ENCODE assay signal across 8 cellular contexts in the genomic region with DNA sequence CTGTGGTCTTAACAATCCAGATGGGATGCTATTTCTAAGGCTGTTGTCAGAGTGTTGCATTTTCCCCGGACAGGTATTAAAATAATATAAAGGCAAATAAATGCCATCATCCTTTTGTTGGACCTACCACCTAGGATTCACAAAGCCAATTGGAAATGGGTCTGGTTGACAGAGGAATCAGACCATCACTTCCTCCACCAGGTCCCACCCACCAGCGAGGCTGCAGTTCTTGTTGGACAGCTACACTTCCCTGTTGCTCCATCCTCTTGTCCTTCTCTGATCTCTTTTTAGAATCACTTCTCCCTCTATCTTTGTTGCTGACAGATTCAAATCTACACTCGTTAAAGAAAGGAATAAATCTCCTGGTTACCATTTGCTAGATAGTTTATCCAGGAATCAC. TPM values are rescaled to one million over a fixed set of nuclear protein-coding genes. Genes with fewer than 3 reads are reported as not detected.
DNase-seq lines count a peak whose midpoint lies in the region; ATAC-seq and TF ChIP-seq lines count a peak whose summit lies in the region.

No MANE protein-coding gene starts in this region.

- DNase-seq in SKM-1 treated with dmso at 0.1 percent for 144 hours (lab: John Stamatoyannopoulos, UW; ENCODE audit: unreplicated experiment) = peak; percentile 19
- no peak for DNase-seq in SKM-1 (lab: John Stamatoyannopoulos, UW; ENCODE audit: unreplicated experiment)
- DNase-seq in NCI-H2227 treated with DMSO at 0.1 percent for 48 hours (lab: John Stamatoyannopoulos, UW) = peak; percentile 42
- DNase-seq in brain microvascular endothelial cell = no peak
- DNase-seq in osteocyte (ENCODE audit: extremely low spot score, unreplicated experiment) = no peak
- DNase-seq in vagina (ENCODE audit: extremely low spot score in 2 of 2) = no peak

- TF ChIP-seq CTCF in brain microvascular endothelial cell (IDR thresholded peaks at IDR 0.05; ENCODE audit: low read depth, low read length, missing control alignments) (no peak), osteocyte (IDR thresholded peaks at IDR 0.05) (no peak), vagina (IDR thresholded peaks at IDR 0.05) (no peak)

- H3K36me3 ChIP-seq in brain microvascular endothelial cell (replicated peaks) (no peaks in the 10 kb centered on the region), vagina (no peaks in the 10 kb centered on the region)

- no peaks in the 10 kb centered on the region for H3K36me3 Mint-ChIP-seq in osteocyte (ENCODE audit: unreplicated experiment)

- H3K4me1 ChIP-seq in vagina = no peaks in the 10 kb centered on the region

- in situ Hi-C loops in brain microvascular endothelial cell (cut with HindIII; ENCODE audit: low pct_ligation_motif_present, low sequenced_read_pairs) = no loop called here

- TF ChIP-seq POLR2A in vagina (IDR thresholded peaks at IDR 0.05) = no peak

- H3K4me3 ChIP-seq in brain microvascular endothelial cell (ENCODE audit: low read depth, low read length) (peak overlapping the region; percentile 80), vagina (no peak overlapping the region)

- H3K27ac Mint-ChIP-seq in osteocyte (ENCODE audit: unreplicated experiment) = peak overlapping the region; percentile 82

- no peaks in the 10 kb centered on the region for H3K9me3 ChIP-seq in vagina

- H3K4me3 Mint-ChIP-seq in osteocyte (ENCODE audit: unreplicated experiment) = peak overlapping the region; percentile 82

- intact Hi-C loops in vagina (cut with DNase I) = no loop called here

- H3K27ac ChIP-seq in brain microvascular endothelial cell (no peak overlapping the region), vagina (no peak overlapping the region)

- H3K4me1 Mint-ChIP-seq in osteocyte (ENCODE audit: unreplicated experiment) = peaks cover 37% of the 10 kb centered on the region

- H3K27me3 ChIP-seq in brain microvascular endothelial cell (replicated peaks) = no peaks in the 10 kb centered on the region
- H3K27me3 ChIP-seq in vagina = no peaks in the 10 kb centered on the region

- no peaks in the 10 kb centered on the region for H3K9me3 Mint-ChIP-seq in osteocyte (ENCODE audit: unreplicated experiment)

- ATAC-seq in HG02973 (IDR thresholded peaks at IDR 0.05; ENCODE audit: unreplicated experiment) (no peak), GM19397 (IDR thresholded peaks at IDR 0.05; ENCODE audit: unreplicated experiment) (no peak)

- H3K27me3 Mint-ChIP-seq in osteocyte (ENCODE audit: unreplicated experiment) = no peaks in the 10 kb centered on the region

RNA-seq across cellular contexts. Expression of a gene that starts 1.1 kb away (rescaled TPM):
- total RNA-seq in osteocyte = 1.5 and 2.3 TPM in 2 replicates
- not detected for total RNA-seq in vagina

RNA-seq across cellular contexts. Expression of a gene that starts 1.2 kb away (rescaled TPM):
- 6.6 and 9.0 TPM in 2 replicates for total RNA-seq in osteocyte
- 13.0 TPM for total RNA-seq in vagina

RNA-seq across cellular contexts. Expression of a gene that starts 26.3 kb away (rescaled TPM):
- 224 and 234 TPM in 2 replicates for total RNA-seq in osteocyte
- 118 TPM for total RNA-seq in vagina

Comparison
In these comparisons a context has a peak if more than half of its experiments do, and no peak if none do; other contexts are left out.
1. DNase-seq: peak in SKM-1 treated with dmso at 0.1 percent for 144 hours (single experiment) and NCI-H2227 treated with DMSO at 0.1 percent for 48 hours (single experiment); none in SKM-1 (single experiment), brain microvascular endothelial cell (single experiment), osteocyte (single experiment) and vagina (0 of 2).